ENCODE assay signal across 1 cellular context in the genomic region with DNA sequence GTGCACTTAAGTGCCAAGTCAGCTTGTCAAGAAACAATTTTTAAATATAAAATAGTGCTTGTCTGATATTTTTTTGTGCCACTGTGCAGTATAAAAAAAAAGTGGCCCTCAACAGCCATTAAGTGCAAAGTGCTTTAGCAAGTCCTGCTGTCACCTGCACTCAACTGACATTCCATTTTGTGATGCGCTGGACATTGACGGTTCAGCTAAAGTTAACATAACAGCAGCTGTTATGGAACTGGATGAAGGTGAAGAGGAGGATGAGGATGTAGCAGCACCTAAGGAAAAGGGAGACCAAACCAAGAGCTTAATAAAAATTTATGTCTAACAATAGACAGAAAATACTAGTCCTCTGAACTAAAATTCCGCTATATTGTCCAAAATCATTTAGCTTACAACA.
TF ChIP-seq lines count a peak whose summit lies in the region.

No MANE protein-coding gene starts in this region.

TF ChIP-seq in K562, 482 proteins besides CTCF, POLR2A, EP300 and RAD21:
- TF ChIP-seq, protein P1, sequence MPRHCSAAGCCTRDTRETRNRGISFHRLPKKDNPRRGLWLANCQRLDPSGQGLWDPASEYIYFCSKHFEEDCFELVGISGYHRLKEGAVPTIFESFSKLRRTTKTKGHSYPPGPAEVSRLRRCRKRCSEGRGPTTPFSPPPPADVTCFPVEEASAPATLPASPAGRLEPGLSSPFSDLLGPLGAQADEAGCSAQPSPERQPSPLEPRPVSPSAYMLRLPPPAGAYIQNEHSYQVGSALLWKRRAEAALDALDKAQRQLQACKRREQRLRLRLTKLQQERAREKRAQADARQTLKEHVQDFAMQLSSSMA (CRISPR knock-in tag; IDR thresholded peaks at IDR 0.05) = no peak
- TF ChIP-seq ZNF316 (IDR thresholded peaks at IDR 0.05) = 0 out of 2 replicates have a peak, but pooled peaks have one; percentile 24
